7 cellular contexts compared by ENCODE assay signal in the genomic region with DNA sequence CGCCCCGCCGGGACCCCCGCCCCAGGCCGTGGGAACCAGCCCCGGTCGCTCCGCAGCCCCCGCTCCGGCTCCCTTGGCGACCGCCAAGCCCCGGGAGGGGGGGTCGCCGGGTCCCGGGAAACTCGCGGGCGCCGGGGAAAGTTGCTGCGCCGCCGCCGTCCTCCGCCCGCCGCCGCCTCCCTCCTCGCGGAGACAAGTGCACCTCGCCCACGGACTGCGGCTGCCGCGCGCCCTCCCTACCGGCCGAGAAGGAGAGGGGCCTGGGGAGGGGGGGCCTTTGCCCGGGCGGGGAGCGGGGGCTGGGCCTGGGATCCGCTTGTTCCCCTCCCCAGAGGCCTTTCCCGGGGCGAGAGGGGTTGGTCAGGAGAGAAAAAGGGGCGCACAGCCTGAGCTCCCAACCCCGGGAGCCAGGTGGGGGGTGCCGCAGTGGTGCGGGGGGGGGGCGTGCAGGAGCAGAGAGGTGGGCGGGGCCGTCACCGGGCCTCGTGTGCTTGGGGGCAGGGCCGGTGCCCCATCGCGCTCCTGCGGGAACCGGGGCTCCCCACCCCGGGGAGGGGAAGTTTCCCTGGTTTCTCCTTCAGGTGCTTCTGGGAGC. TPM values are rescaled to one million over a fixed set of nuclear protein-coding genes. Genes with fewer than 3 reads are reported as not detected.
DNase-seq lines count a peak whose midpoint lies in the region; ATAC-seq and TF ChIP-seq lines count a peak whose summit lies in the region.

No MANE protein-coding gene starts in this region.

- H4K20me1 ChIP-seq in HCT116 (ENCODE audit: insufficient read depth) = no peaks in the 10 kb centered on the region

- intact Hi-C loops in HCT116 (cut with micrococcal nuclease) (no loop called here), sciatic nerve (cut with DNase I) (no loop called here)

- H3K27ac ChIP-seq in HCT116 (ENCODE audit: low read depth, low read length) (peak overlapping the region; percentile 87), SJCRH30 (no peak overlapping the region)

- POLR2A ChIA-PET in HCT116 (lab: Charles Lee) = interaction anchor here (0.6 to 1.5 kb wide), 3 partner anchors 39 to 143 kb away, joined by 3 read pairs; a partner anchor contains a TSS

- peaks cover 42 to 67% of the 10 kb centered on the region in 2 experiments for H3K4me1 ChIP-seq in HCT116 (ENCODE audit: control insufficient read depth in 1 of 2, insufficient read depth in 2 of 2, low read length in 2 of 2)
- peaks cover 11% of the 10 kb centered on the region; the same call in 1 of the 2 replicates for H3K4me1 ChIP-seq in SJCRH30

- peaks cover 0 to 15% of the 10 kb centered on the region in 2 experiments; a peak in 2 of 4 replicates for H3K36me3 ChIP-seq in HCT116 (ENCODE audit: control insufficient read depth in 1 of 2, insufficient read depth in 2 of 2, low read length in 2 of 2)
- H3K36me3 ChIP-seq in SJCRH30 = no peaks in the 10 kb centered on the region

- no peaks in the 10 kb centered on the region for H3K9me2 ChIP-seq in HCT116 (ENCODE audit: insufficient read depth)

- BruUV-seq in HCT116 (replicated peaks; lab: Mats Ljungman, UMichigan) = no TSS peak

- H3K4me2 ChIP-seq in HCT116 (ENCODE audit: low read length) = peak overlapping the region; percentile 98

- H3K9me3 ChIP-seq in HCT116 (ENCODE audit: control insufficient read depth in 1 of 2, insufficient read depth in 1 of 2, low read depth in 1 of 2, low read length in 2 of 2) (no peaks in the 10 kb centered on the region), SJCRH30 (replicated peaks) (no peaks in the 10 kb centered on the region)

- TF ChIP-seq POLR2A in HCT116 (IDR thresholded peaks at IDR 0.05; ENCODE audit: borderline replicate concordance, extremely low read depth, insufficient read depth, insufficient read length) = no peak

- H3K9ac ChIP-seq in HCT116 (ENCODE audit: low read length) = peak overlapping the region; percentile 90

- no peak for TF ChIP-seq RAD21 in HCT116 (IDR thresholded peaks at IDR 0.05; ENCODE audit: low read depth)

- H3K4me3 ChIP-seq in HCT116 (replicated peaks in 1 of 2; ENCODE audit: low read depth in 1 of 2, low read length in 2 of 2) (peak overlapping the region; percentile 73 to 79), SJCRH30 (peak overlapping the region; percentile 65), fibroblast of villous mesenchyme (ENCODE audit: low read depth, low read length) (peak overlapping the region; percentile 66)

- ATAC-seq in GM18498 (IDR thresholded peaks at IDR 0.05; ENCODE audit: unreplicated experiment) (peak; percentile 19), HCT116 (peak; percentile 12; the same call in 1 of the 2 replicates), sciatic nerve (peak; percentile 1)

- H2AFZ ChIP-seq in HCT116 (ENCODE audit: low read depth, low read length, poor library complexity, severe bottlenecking) = no peak overlapping the region

- DNase-seq in HCT116 (ENCODE audit: low read depth, low spot score) (no peak), SJCRH30 (no peak), fibroblast of villous mesenchyme (ENCODE audit: low read depth) (no peak), sciatic nerve (ENCODE audit: low spot score) (no peak), NCI-H82 (lab: John Stamatoyannopoulos, UW) (no peak), GOT3 (lab: John Stamatoyannopoulos, UW) (no peak)

- CTCF ChIA-PET in HCT116 (lab: Charles Lee) = interaction anchor here (1.0 to 3.9 kb wide), 2 partner anchors 19 to 36 kb away, joined by 6 to 17 read pairs; no protein-coding TSS in a partner anchor

- no peak for TF ChIP-seq CTCF in HCT116 (IDR thresholded peaks at IDR 0.05 in 2 of 3, conservative IDR thresholded peaks at IDR 0.05 in 1 of 3; ENCODE audit: borderline replicate concordance in 1 of 3, insufficient read depth in 1 of 3, low read depth in 2 of 3, low read length in 2 of 3)
- TF ChIP-seq CTCF in fibroblast of villous mesenchyme (IDR thresholded peaks at IDR 0.05; ENCODE audit: insufficient read depth, low read depth, low read length) = no peak

- H3K79me2 ChIP-seq in HCT116 (ENCODE audit: insufficient read depth, low read length) = peaks cover 48% of the 10 kb centered on the region

- H3K27me3 ChIP-seq in HCT116 (ENCODE audit: insufficient read depth, low read length) (no peaks in the 10 kb centered on the region), SJCRH30 (no peaks in the 10 kb centered on the region)

- RAD21 ChIA-PET in HCT116 (lab: Charles Lee; ENCODE audit: low non-redundant PET in 1 of 2, low total read pairs in 2 of 2, uncharacterized antibody in 2 of 2, unreplicated experiment in 2 of 2) = interaction anchor here in 1 of 2 experiments (0.6 kb wide), 1 partner anchor 28 kb away, joined by 4 read pairs; no protein-coding TSS in a partner anchor

TF ChIP-seq in HCT116, 20 proteins besides CTCF, POLR2A, EP300 and RAD21:
- TF ChIP-seq SP1 (IDR thresholded peaks at IDR 0.05; ENCODE audit: low read depth) (no peak), SIN3A (IDR thresholded peaks at IDR 0.05; ENCODE audit: low read depth) (no peak), EGR1 (IDR thresholded peaks at IDR 0.05; ENCODE audit: low read depth) (no peak), EZH2phosphoT487 (IDR thresholded peaks at IDR 0.05; ENCODE audit: borderline replicate concordance) (no peak), ZFX (IDR thresholded peaks at IDR 0.05) (peak; percentile 37; the same call in 1 of the 2 replicates), CEBPB (IDR thresholded peaks at IDR 0.05; ENCODE audit: low read depth) (no peak)
TF ChIP-seq in HCT116: peak in this region for 1.

RNA-seq across cellular contexts. Expression of a gene that starts 0.6 kb away (rescaled TPM):
- 134 TPM for total RNA-seq in HCT116 (2021; ENCODE audit: unreplicated experiment)
- polyA plus RNA-seq in HCT116 (2012) = 71.3 and 82.2 TPM in 2 replicates
- 10.4 and 13.7 TPM in 2 replicates for total RNA-seq in SJCRH30 (2014; rRNA removed; shearing (Covaris generic))
- total RNA-seq in fibroblast of villous mesenchyme = 77.0 and 95.9 TPM in 2 replicates
- 22.0 TPM for total RNA-seq in sciatic nerve

RNA-seq across cellular contexts. Expression of a gene that starts 7.2 kb away (rescaled TPM):
- total RNA-seq in HCT116 (2021; ENCODE audit: unreplicated experiment) (140 TPM), fibroblast of villous mesenchyme (132 and 137 TPM in 2 replicates), sciatic nerve (18.8 TPM)
- 209 and 352 TPM in 2 replicates for polyA plus RNA-seq in HCT116 (2012)
- 5.1 and 12.6 TPM in 2 replicates for total RNA-seq in SJCRH30 (2014; rRNA removed; shearing (Covaris generic))

RNA-seq across cellular contexts. Expression of a gene that starts 20.6 kb away (rescaled TPM):
- total RNA-seq in HCT116 (2021; ENCODE audit: unreplicated experiment) (145 TPM), fibroblast of villous mesenchyme (2.2 and 8.1 TPM in 2 replicates), sciatic nerve (30.5 TPM)
- 88.1 and 110 TPM in 2 replicates for polyA plus RNA-seq in HCT116 (2012)
- total RNA-seq in SJCRH30 (2014; rRNA removed; shearing (Covaris generic)) = 15.3 and 15.9 TPM in 2 replicates

RNA-seq across cellular contexts. Expression of a gene that starts 38.6 kb away (rescaled TPM):
- total RNA-seq in HCT116 (2021; ENCODE audit: unreplicated experiment) (0.39 TPM), fibroblast of villous mesenchyme (under 0.01 and 0.43 TPM in 2 replicates), sciatic nerve (not detected)
- polyA plus RNA-seq in HCT116 (2012) = 2.6 and 3.8 TPM in 2 replicates
- 0.13 TPM in 1 of 2 replicates, not detected in the other for total RNA-seq in SJCRH30 (2014; rRNA removed; shearing (Covaris generic))

RNA-seq across cellular contexts. Expression of a gene that starts 53.6 kb away (rescaled TPM):
- total RNA-seq in HCT116 (2021; ENCODE audit: unreplicated experiment) (6.3 TPM), fibroblast of villous mesenchyme (not detected in 2 replicates), sciatic nerve (not detected)
- 8.6 and 8.7 TPM in 2 replicates for polyA plus RNA-seq in HCT116 (2012)
- total RNA-seq in SJCRH30 (2014; rRNA removed; shearing (Covaris generic)) = not detected in 2 replicates
